Comparison of ENCODE assay signal across 9 cellular contexts in genomic region chr2:38527338-38528007, GRCh38.
DNase-seq lines count a peak whose midpoint lies in the region; ATAC-seq, FAIRE-seq and TF ChIP-seq lines count a peak whose summit lies in the region.
"Had no signal": no experiment of that assay in that cellular context is flagged by ENCODE, and none has a peak within 500 bp of the region (broad histone marks: within the 10 kb centered on the region; RNA-seq: fewer than 3 reads in every experiment).

No MANE protein-coding gene starts in this region.

- H3K79me2 ChIP-seq in GM12878 (ENCODE audit: control insufficient read depth, insufficient read depth, low read length) = no peaks in the 10 kb centered on the region

- ATAC-seq in GM12878 (no peak), right lobe of liver (no peak), upper lobe of left lung (ENCODE audit: low FRiP score in 2 of 2) (no peak), HG03457 (IDR thresholded peaks at IDR 0.05; ENCODE audit: unreplicated experiment) (no peak)

- no peaks in the 10 kb centered on the region for H3K36me3 ChIP-seq in GM12878 (ENCODE audit: control insufficient read depth in 2 of 2, insufficient read depth in 2 of 2, low read length in 1 of 2)
- no peaks in the 10 kb centered on the region for H3K36me3 ChIP-seq in right lobe of liver
- no peaks in the 10 kb centered on the region for H3K36me3 ChIP-seq in upper lobe of left lung

- H3K4me3 ChIP-seq in GM12878 (no peak overlapping the region), right lobe of liver (peak overlapping the region; percentile 30 to 48 (median 46)), upper lobe of left lung (peak overlapping the region in 3 of 4 donors; percentile 28 to 47 (median 42))

- WGBS in GM12878 (ENCODE audit: insufficient coverage, insufficient replicate concordance, low lambda C conversion rate, missing lambda C conversion rate) = 69% methylated on average over 5 of the region's 5 CpGs
- WGBS in right lobe of liver (ENCODE audit: insufficient coverage, low coverage, low lambda C conversion rate, missing lambda C conversion rate) = 86% methylated on average over 5 of the region's 5 CpGs
- WGBS in upper lobe of left lung, 2 donors = 88 to 89% methylated on average over 5 of the region's 5 CpGs

- SMC1A ChIA-PET in GM12878 (lab: Charles Lee; ENCODE audit: uncharacterized antibody, unreplicated experiment) = no interaction called here

- H2AFZ ChIP-seq in GM12878 (ENCODE audit: control insufficient read depth, low read depth, low read length) = peak overlapping the region; percentile 51; the same call in 1 of the 2 replicates

- TF ChIP-seq POLR2A in GM12878 (IDR thresholded peaks at IDR 0.05; ENCODE audit: low read depth, low read length) (no peak), right lobe of liver (IDR thresholded peaks at IDR 0.05) (no peak), upper lobe of left lung (IDR thresholded peaks at IDR 0.05) (no peak)

- no peak for DNase-seq in activated naive CD8-positive, alpha-beta T cell treated with anti-CD3 and anti-CD28 coated beads for 36 hours
- DNase-seq in GM12878 (ENCODE audit: low read depth, low spot score) (no peak), right lobe of liver (no peak), upper lobe of left lung (no peak), SIG-M5 (lab: John Stamatoyannopoulos, UW) (no peak), SHP77 treated with DMSO at 0.1 percent for 48 hours (lab: John Stamatoyannopoulos, UW) (no peak)

- FAIRE-seq in GM12878 (lab: Jason Lieb, UNC) = no peak

- H4K20me1 ChIP-seq in GM12878 (ENCODE audit: control insufficient read depth, insufficient read depth) = no peaks in the 10 kb centered on the region

- CTCF ChIA-PET in GM12878 (lab: Yijun Ruan, JAX) = interaction anchor here (0.7 to 1.1 kb wide), 2 partner anchors 9 to 164 kb away, joined by 3 to 7 read pairs; no protein-coding TSS in a partner anchor

- peaks cover 2% of the 10 kb centered on the region for H3K36me3 Mint-ChIP-seq in activated naive CD8-positive, alpha-beta T cell
- H3K36me3 Mint-ChIP-seq in activated naive CD8-positive, alpha-beta T cell treated with anti-CD3 and anti-CD28 coated beads for 36 hours = no peaks in the 10 kb centered on the region

- H3K27me3 ChIP-seq in GM12878 (replicated peaks in 1 of 2; ENCODE audit: control insufficient read depth in 2 of 2, insufficient read depth in 2 of 2, low read length in 1 of 2) = peaks cover 0 to 2% of the 10 kb centered on the region in 2 experiments; a peak in 1 of 4 replicates
- no peaks in the 10 kb centered on the region for H3K27me3 ChIP-seq in right lobe of liver
- H3K27me3 ChIP-seq in upper lobe of left lung = peaks cover 0 to 3% (median 0%) of the 10 kb centered on the region in 4 donors

- H3K4me1 ChIP-seq in GM12878 (ENCODE audit: control insufficient read depth, insufficient read depth, low read length) = peaks cover 3% of the 10 kb centered on the region; the same call in 1 of the 2 replicates
- H3K4me1 ChIP-seq in right lobe of liver = peaks cover 0 to 8% (median 0%) of the 10 kb centered on the region in 4 donors
- peaks cover 0 to 13% (median 5%) of the 10 kb centered on the region in 4 donors for H3K4me1 ChIP-seq in upper lobe of left lung

- RAD21 ChIA-PET in GM12878 (lab: Charles Lee; ENCODE audit: unreplicated experiment) = interaction anchor here (0.6 kb wide), 1 partner anchor 651 kb away, joined by 3 read pairs; no protein-coding TSS in a partner anchor

- H3K9me3 ChIP-seq in GM12878 (replicated peaks; ENCODE audit: control insufficient read depth, insufficient read depth, low read length) = no peaks in the 10 kb centered on the region
- H3K9me3 ChIP-seq in right lobe of liver = no peaks in the 10 kb centered on the region
- H3K9me3 ChIP-seq in upper lobe of left lung = no peaks in the 10 kb centered on the region

- BruUV-seq in GM12878 (replicated peaks; lab: Mats Ljungman, UMichigan) = no TSS peak

- no peak overlapping the region for H3K27ac ChIP-seq in GM12878 (ENCODE audit: control insufficient read depth, insufficient read depth)
- H3K27ac ChIP-seq in right lobe of liver = no peak overlapping the region
- H3K27ac ChIP-seq in upper lobe of left lung = peak overlapping the region in 1 of 4 donors; percentile 49

- no peak overlapping the region for H3K27ac Mint-ChIP-seq in activated naive CD8-positive, alpha-beta T cell
- H3K27ac Mint-ChIP-seq in activated naive CD8-positive, alpha-beta T cell treated with anti-CD3 and anti-CD28 coated beads for 36 hours = no peak overlapping the region
- H3K27ac Mint-ChIP-seq: CD4-positive, alpha-beta T cell had no signal

- no peaks in the 10 kb centered on the region for H3K9me3 Mint-ChIP-seq in activated naive CD8-positive, alpha-beta T cell (ENCODE audit: low read depth)
- H3K9me3 Mint-ChIP-seq in activated naive CD8-positive, alpha-beta T cell treated with anti-CD3 and anti-CD28 coated beads for 36 hours = no peaks in the 10 kb centered on the region
- H3K9me3 Mint-ChIP-seq: CD4-positive, alpha-beta T cell had no signal

- no peak for TF ChIP-seq CTCF in GM12878 (IDR thresholded peaks at IDR 0.05 in 2 of 3, conservative IDR thresholded peaks at IDR 0.05 in 1 of 3; ENCODE audit: control insufficient read depth in 2 of 3, extremely low read depth in 1 of 3, insufficient read depth in 1 of 3, low read depth in 3 of 3, low read length in 3 of 3)
- no peak for TF ChIP-seq CTCF in right lobe of liver (IDR thresholded peaks at IDR 0.05)
- TF ChIP-seq CTCF in upper lobe of left lung (IDR thresholded peaks at IDR 0.05) = no peak

- peak overlapping the region; percentile 63; the same call in 1 of the 2 replicates for H3K4me2 ChIP-seq in GM12878 (ENCODE audit: control insufficient read depth, insufficient read depth)

- peaks cover 9% of the 10 kb centered on the region for H3K27me3 Mint-ChIP-seq in activated naive CD8-positive, alpha-beta T cell
- H3K27me3 Mint-ChIP-seq in activated naive CD8-positive, alpha-beta T cell treated with anti-CD3 and anti-CD28 coated beads for 36 hours = peaks cover 40% of the 10 kb centered on the region

- H3K9ac ChIP-seq in GM12878 (ENCODE audit: control insufficient read depth, insufficient read depth, low read length) = no peak overlapping the region

- intact Hi-C loops in GM12878 (cut with micrococcal nuclease; ENCODE audit: unreplicated experiment) = no loop called here
- intact Hi-C loops in right lobe of liver (cut with DNase I) = no loop called here

- no peak for TF ChIP-seq EP300 in GM12878 (IDR thresholded peaks at IDR 0.05; ENCODE audit: borderline replicate concordance in 1 of 2, control insufficient read depth in 1 of 2, low read depth in 2 of 2, low read length in 2 of 2)
- no peak for TF ChIP-seq EP300 in upper lobe of left lung (IDR thresholded peaks at IDR 0.05)

- peaks cover 5% of the 10 kb centered on the region for H3K4me1 Mint-ChIP-seq in activated naive CD8-positive, alpha-beta T cell (ENCODE audit: low read depth)
- peaks cover 5% of the 10 kb centered on the region for H3K4me1 Mint-ChIP-seq in activated naive CD8-positive, alpha-beta T cell treated with anti-CD3 and anti-CD28 coated beads for 36 hours

- H3K4me3 Mint-ChIP-seq in activated naive CD8-positive, alpha-beta T cell = peak overlapping the region; percentile 54
- H3K4me3 Mint-ChIP-seq in activated naive CD8-positive, alpha-beta T cell treated with anti-CD3 and anti-CD28 coated beads for 36 hours = no peak overlapping the region
- H3K4me3 Mint-ChIP-seq: CD4-positive, alpha-beta T cell had no signal

- TF ChIP-seq RAD21 in GM12878 (IDR thresholded peaks at IDR 0.05; ENCODE audit: insufficient read depth, low read depth, low read length) = no peak

- in situ Hi-C loops in GM12878 (cut with MboI) = no loop called here

- POLR2A ChIA-PET in GM12878 (lab: Charles Lee) = interaction anchor here (0.7 kb wide), 1 partner anchor 298 kb away, joined by 3 read pairs; no protein-coding TSS in a partner anchor

TF ChIP-seq in GM12878, 131 proteins besides CTCF, POLR2A, EP300 and RAD21:
- TF ChIP-seq ESRRA (IDR thresholded peaks at IDR 0.05; ENCODE audit: low read length) (no peak), MEF2B (IDR thresholded peaks at IDR 0.05; ENCODE audit: partially characterized antibody, poor library complexity, severe bottlenecking) (no peak), POU2F2 (IDR thresholded peaks at IDR 0.05; ENCODE audit: borderline replicate concordance, low read depth, low read length) (no peak), USF1 (IDR thresholded peaks at IDR 0.05; ENCODE audit: borderline replicate concordance, extremely low read length, insufficient read depth, low read depth, low read length) (no peak)
